In genomic region chr1:201793306-201793925, GRCh38 we compare ENCODE assay signal across 14 cellular contexts. TPM values are rescaled to one million over a fixed set of nuclear protein-coding genes. Genes with fewer than 3 reads are reported as not detected.
DNase-seq lines count a peak whose midpoint lies in the region; ATAC-seq and TF ChIP-seq lines count a peak whose summit lies in the region.
"Had no signal": no experiment of that assay in that cellular context is flagged by ENCODE, and none has a peak within 500 bp of the region (broad histone marks: within the 10 kb centered on the region; RNA-seq: fewer than 3 reads in every experiment).

No MANE protein-coding gene starts in this region.

- TF ChIP-seq EP300 in suprapubic skin (IDR thresholded peaks at IDR 0.05): no peak

- H3K27me3 ChIP-seq in heart left ventricle (no peaks in the 10 kb centered on the region), OCI-LY1 (ENCODE audit: insufficient read depth, low read length) (no peaks in the 10 kb centered on the region), esophagus squamous epithelium (no peaks in the 10 kb centered on the region), suprapubic skin (no peaks in the 10 kb centered on the region)
- H3K27me3 ChIP-seq: MG63, neutrophil, uterus had no signal

- TF ChIP-seq CTCF in heart left ventricle (IDR thresholded peaks at IDR 0.05): peak in 2 of 12 donors; percentile 1 to 28
- peak; percentile 8; the same call in 1 of the 2 replicates for TF ChIP-seq CTCF in OCI-LY1 (IDR thresholded peaks at IDR 0.05; ENCODE audit: low read length)
- peak; percentile 34 to 53 for TF ChIP-seq CTCF in brain (conservative IDR thresholded peaks at IDR 0.05)
- TF ChIP-seq CTCF in esophagus squamous epithelium (IDR thresholded peaks at IDR 0.05): no peak
- TF ChIP-seq CTCF in suprapubic skin (IDR thresholded peaks at IDR 0.05): no peak

- no peak for DNase-seq in heart left ventricle
- DNase-seq in left cardiac atrium: no peak
- DNase-seq in substantia nigra (lab: John Stamatoyannopoulos, UW): no peak
- DNase-seq in esophagus squamous epithelium (lab: John Stamatoyannopoulos, UW): no peak
- no peak for DNase-seq in suprapubic skin (ENCODE audit: low spot score in 2 of 2)

- H3K79me2 ChIP-seq in OCI-LY1 (ENCODE audit: insufficient read depth, low read length): no peaks in the 10 kb centered on the region

- H3K9me3 ChIP-seq in heart left ventricle (no peaks in the 10 kb centered on the region), OCI-LY1 (ENCODE audit: low read length) (no peaks in the 10 kb centered on the region), esophagus squamous epithelium (no peaks in the 10 kb centered on the region), suprapubic skin (no peaks in the 10 kb centered on the region)
- H3K9me3 ChIP-seq: MG63, neutrophil, uterus had no signal

- no peaks in the 10 kb centered on the region for H3K9me2 ChIP-seq in OCI-LY1 (ENCODE audit: low read depth, low read length)

- H3K36me3 ChIP-seq in heart left ventricle (peaks cover 0 to 99% (median 70%) of the 10 kb centered on the region in 9 donors), OCI-LY1 (ENCODE audit: insufficient read depth, low read length) (no peaks in the 10 kb centered on the region), esophagus squamous epithelium (peaks cover 14 to 84% (median 23%) of the 10 kb centered on the region in 3 donors), suprapubic skin (peaks cover 47% of the 10 kb centered on the region)
- H3K36me3 ChIP-seq: neutrophil, uterus had no signal

- H3K27me3 Mint-ChIP-seq in brain: no peaks in the 10 kb centered on the region
- H3K27me3 Mint-ChIP-seq: activated naive CD8-positive, alpha-beta T cell had no signal

- peaks cover 82% of the 10 kb centered on the region for H3K36me3 Mint-ChIP-seq in brain

- H4K20me1 ChIP-seq in OCI-LY1 (ENCODE audit: insufficient read depth, low read length): no peaks in the 10 kb centered on the region

- no peak overlapping the region for H2AFZ ChIP-seq in OCI-LY1 (ENCODE audit: low read length)

- H3K27ac ChIP-seq in heart left ventricle (peak overlapping the region in 7 of 12 donors; percentile 51 to 80 (median 77)), OCI-LY1 (ENCODE audit: low read depth, low read length, poor library complexity, severe bottlenecking) (no peak overlapping the region), substantia nigra (ENCODE audit: low read depth, low read length, poor library complexity, severe bottlenecking) (peak overlapping the region; percentile 92), esophagus squamous epithelium (no peak overlapping the region), suprapubic skin (no peak overlapping the region)
- H3K27ac ChIP-seq: neutrophil had no signal

- no peak overlapping the region for H3K4me3 Mint-ChIP-seq in brain
- H3K4me3 Mint-ChIP-seq: activated naive CD8-positive, alpha-beta T cell; activated T-cell treated with anti-CD3 and anti-CD28 coated beads, Interleukin-2, amount 50 U/mL, for 4 hours; CD8-positive, alpha-beta T cell had no signal

- no peak overlapping the region for H3K4me2 ChIP-seq in OCI-LY1 (ENCODE audit: low read length)

- H3K4me1 ChIP-seq in heart left ventricle (peaks cover 24 to 69% (median 50%) of the 10 kb centered on the region in 12 donors), OCI-LY1 (ENCODE audit: insufficient read depth, low read length, severe bottlenecking) (no peaks in the 10 kb centered on the region), esophagus squamous epithelium (peaks cover 8 to 44% (median 38%) of the 10 kb centered on the region in 3 donors), suprapubic skin (peaks cover 30% of the 10 kb centered on the region)

- H3K4me3 ChIP-seq in heart left ventricle (no peak overlapping the region), OCI-LY1 (ENCODE audit: low read depth, low read length, poor library complexity, severe bottlenecking) (no peak overlapping the region), esophagus squamous epithelium (no peak overlapping the region), suprapubic skin (no peak overlapping the region)
- H3K4me3 ChIP-seq: MG63, uterus had no signal

- ATAC-seq in heart left ventricle (no peak), left cardiac atrium (no peak), GM21786 (IDR thresholded peaks at IDR 0.05; ENCODE audit: unreplicated experiment) (no peak)

- H3F3A ChIP-seq in OCI-LY1 (ENCODE audit: insufficient read depth, low read length): no peaks in the 10 kb centered on the region

- intact Hi-C loops in heart left ventricle (cut with DNase I) (loop anchor here (1.0 to 10.0 kb wide), 15 partner anchors 41 to 263 kb away; no protein-coding TSS in a partner anchor), left cardiac atrium (cut with DNase I) (loop anchor here (1.0 to 5.0 kb wide), 4 partner anchors 84 to 236 kb away; no protein-coding TSS in a partner anchor), esophagus squamous epithelium (cut with DNase I) (loop anchor here (2.0 to 10.0 kb wide), 3 partner anchors 85 to 269 kb away; no protein-coding TSS in a partner anchor)

- H3K9me3 Mint-ChIP-seq in brain: peaks cover 0 to 3% (median 0%) of the 10 kb centered on the region in 5 experiments
- H3K9me3 Mint-ChIP-seq: activated T-cell treated with anti-CD3 and anti-CD28 coated beads, Interleukin-2, amount 50 U/mL, for 4 hours; CD8-positive, alpha-beta T cell had no signal

- peak overlapping the region; percentile 28 to 84 (median 77) for H3K27ac Mint-ChIP-seq in brain
- H3K27ac Mint-ChIP-seq: activated naive CD8-positive, alpha-beta T cell; CD8-positive, alpha-beta T cell had no signal

- TF ChIP-seq POLR2A in heart left ventricle (IDR thresholded peaks at IDR 0.05): no peak
- no peak for TF ChIP-seq POLR2A in esophagus squamous epithelium (IDR thresholded peaks at IDR 0.05)
- TF ChIP-seq POLR2A in suprapubic skin (IDR thresholded peaks at IDR 0.05): no peak

- H3K4me1 Mint-ChIP-seq in brain: peaks cover 35% of the 10 kb centered on the region

- H3K9ac ChIP-seq in OCI-LY1 (ENCODE audit: low read length): no peak overlapping the region

- 66 to 70% (median 67%) methylated on average over 11 of the region's 11 CpGs for WGBS in heart left ventricle, 4 donors
- 56 to 62% methylated on average over 7 to 8 of the region's 11 CpGs for WGBS in esophagus squamous epithelium, 2 donors
- WGBS in suprapubic skin: 77% methylated on average over 11 of the region's 11 CpGs

RNA-seq across cellular contexts. Expression of gene IPO9, which starts 35.5 kb away (rescaled TPM):
- total RNA-seq in heart left ventricle (10 to 100 TPM; 12.1 to 35.4 (median 23.1) TPM), left cardiac atrium (10 to 100 TPM; 25.8 to 26.6 TPM), esophagus squamous epithelium (10 to 100 TPM; 10.1 to 17.2 (median 12.3) TPM), suprapubic skin (10 to 100 TPM; 12.9 to 25.6 (median 19.8) TPM)
- polyA plus RNA-seq in heart left ventricle (10 to 100 TPM in 1 of 2 donors, 1 to 10 TPM in 1; 9.8 to 13.8 TPM), brain (ENCODE audit: insufficient read depth, low read depth, low replicate concordance) (108 TPM)

Comparison
In these comparisons a context has a peak if more than half of its experiments do, and no peak if none do; other contexts are left out.
1. H3K27ac ChIP-seq: peak in heart left ventricle (7 of 12) and substantia nigra (single experiment); none in OCI-LY1 (single experiment), esophagus squamous epithelium (0 of 4) and suprapubic skin (single experiment).
2. CTCF ChIP-seq: peak in OCI-LY1 (single experiment) and brain (2 of 2); none in esophagus squamous epithelium (0 of 6) and suprapubic skin (0 of 2).